In the genomic region with DNA sequence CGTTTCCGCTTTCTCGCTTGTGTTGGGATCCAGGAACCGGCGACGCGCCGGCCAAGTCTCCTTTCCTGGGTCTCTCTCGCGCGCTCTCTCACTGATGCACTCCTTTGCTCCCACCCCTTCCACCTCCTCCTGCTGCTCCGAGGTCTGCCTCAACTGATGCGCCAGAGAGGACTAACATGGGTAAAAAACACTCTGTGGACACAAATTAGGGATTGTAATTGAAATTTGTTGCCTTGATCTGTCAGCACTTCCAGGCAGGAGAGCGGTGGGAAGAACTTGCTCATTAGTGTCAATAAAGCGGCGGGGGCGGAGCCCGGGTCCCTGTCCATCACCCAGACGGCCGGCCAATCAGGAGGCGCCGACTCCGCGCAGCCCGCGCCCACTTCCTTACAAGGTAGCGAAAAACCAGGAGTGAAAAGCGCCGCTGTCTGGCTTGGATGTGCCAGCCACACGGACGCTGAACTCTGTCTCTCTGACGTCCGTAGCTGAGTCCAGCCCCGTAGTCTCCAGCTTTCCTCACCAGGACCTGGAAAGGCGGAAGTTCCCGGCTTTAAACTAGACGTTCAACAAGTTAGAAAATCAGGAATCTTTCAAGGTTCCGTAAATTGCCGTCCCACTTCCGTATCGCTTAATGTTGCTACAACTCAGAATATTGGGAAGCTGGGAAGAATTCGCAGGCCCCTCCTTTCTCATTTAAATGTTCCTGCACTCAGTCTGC, we compare ENCODE assay signal across 7 cellular contexts. TPM values are rescaled to one million over a fixed set of nuclear protein-coding genes. Genes with fewer than 3 reads are reported as not detected.
DNase-seq lines count a peak whose midpoint lies in the region; ATAC-seq and TF ChIP-seq lines count a peak whose summit lies in the region.

Gene TBX18 (minus strand): TSS at position 267 of the 718 bp plus-strand sequence. CDS start 417 bp downstream, outside the sequence.

- TF ChIP-seq RAD21 in liver (IDR thresholded peaks at IDR 0.05): no peak

- H3K4me3 Mint-ChIP-seq in stimulated activated naive CD8-positive, alpha-beta T cell treated with anti-CD3 and anti-CD28 coated beads, Interleukin-15, amount 100 ng/mL, for 72 hours: peak within 1 kb of the TSS; percentile 77 to 80

- WGBS in liver: 5% methylated on average over 42 of the region's 42 CpGs

- peaks cover 88% of the 10 kb centered on the region for H3K27me3 Mint-ChIP-seq in stimulated activated naive CD8-positive, alpha-beta T cell treated with anti-CD3 and anti-CD28 coated beads, Interleukin-15, amount 100 ng/mL, for 72 hours

- peaks cover 5% of the 10 kb centered on the region in 2 donors for H3K9me3 Mint-ChIP-seq in stimulated activated naive CD8-positive, alpha-beta T cell treated with anti-CD3 and anti-CD28 coated beads, Interleukin-15, amount 100 ng/mL, for 72 hours

- peaks cover 29% of the 10 kb centered on the region for H3K4me1 Mint-ChIP-seq in stimulated activated naive CD8-positive, alpha-beta T cell treated with anti-CD3 and anti-CD28 coated beads, Interleukin-15, amount 100 ng/mL, for 72 hours

- peak in 1 of 2 donors; percentile 11 for TF ChIP-seq POLR2A in Peyer's patch (IDR thresholded peaks at IDR 0.05)

- peaks cover 0 to 3% (median 0%) of the 10 kb centered on the region in 4 donors for H3K9me3 ChIP-seq in Peyer's patch
- peaks cover 0 to 34% (median 0%) of the 10 kb centered on the region in 4 donors for H3K9me3 ChIP-seq in liver (ENCODE audit: control insufficient read depth in 4 of 4, low read length in 3 of 4)

- H3K27me3 ChIP-seq in Peyer's patch (peaks cover 0 to 44% of the 10 kb centered on the region in 2 donors), liver (ENCODE audit: control insufficient read depth in 4 of 4, insufficient read depth in 4 of 4, low read length in 3 of 4) (peaks cover 2 to 54% (median 31%) of the 10 kb centered on the region in 4 donors)

- H3K27ac ChIP-seq in Peyer's patch: peak within 1 kb of the TSS; percentile 22 to 52 (median 42)
- H3K27ac ChIP-seq in liver (ENCODE audit: low read depth in 1 of 2, low read length in 2 of 2): peak within 1 kb of the TSS in 1 of 2 donors; percentile 7

- ATAC-seq in stimulated activated naive CD8-positive, alpha-beta T cell treated with anti-CD3 and anti-CD28 coated beads, Interleukin-15, amount 100 ng/mL, for 72 hours: no peak

- TF ChIP-seq CTCF in Peyer's patch (IDR thresholded peaks at IDR 0.05) (no peak), liver (IDR thresholded peaks at IDR 0.05; ENCODE audit: low read depth, low read length, missing input control) (no peak)

- peak within 1 kb of the TSS; percentile 8 to 79 for H3K27ac Mint-ChIP-seq in stimulated activated naive CD8-positive, alpha-beta T cell treated with anti-CD3 and anti-CD28 coated beads, Interleukin-15, amount 100 ng/mL, for 72 hours

- no peaks in the 10 kb centered on the region for H3K36me3 ChIP-seq in Peyer's patch
- no peaks in the 10 kb centered on the region for H3K36me3 ChIP-seq in liver (ENCODE audit: control insufficient read depth in 4 of 4, insufficient read depth in 3 of 4, low read depth in 1 of 4, low read length in 3 of 4)

- H3K4me1 ChIP-seq in Peyer's patch (peaks cover 0 to 17% (median 0%) of the 10 kb centered on the region in 4 donors), liver (ENCODE audit: control insufficient read depth in 4 of 4, insufficient read depth in 4 of 4, low read length in 3 of 4) (peaks cover 7 to 19% (median 10%) of the 10 kb centered on the region in 4 donors)

- H3K4me3 ChIP-seq in Peyer's patch: peak within 1 kb of the TSS; percentile 6 to 50 (median 31)
- peak within 1 kb of the TSS in 2 of 3 donors; percentile 6 to 43 for H3K4me3 ChIP-seq in liver (ENCODE audit: low read depth in 1 of 3, low read length in 3 of 3)

- H3K9ac ChIP-seq in liver (ENCODE audit: low read depth in 1 of 2, low read length in 2 of 2): no peak within 1 kb of the TSS

- peak; percentile 95 for DNase-seq in HCEC 1CT
- peak; percentile 29 to 87 (median 74) for DNase-seq in Peyer's patch
- peak; percentile 97 for DNase-seq in ecto neural progenitor cell (ENCODE audit: low spot score)
- peak in 1 of 2 donors; percentile 39 for DNase-seq in stimulated activated naive CD8-positive, alpha-beta T cell treated with anti-CD3 and anti-CD28 coated beads, Interleukin-15, amount 100 ng/mL, for 72 hours
- DNase-seq in NAMALWA (ENCODE audit: low spot score): no peak
- DNase-seq in T-helper 9 cell: no peak

TF ChIP-seq in liver, 16 proteins besides CTCF, POLR2A, EP300 and RAD21:
- TF ChIP-seq HNF4G (IDR thresholded peaks at IDR 0.05) (no peak), NR2F2 (IDR thresholded peaks at IDR 0.05) (no peak), JUND (IDR thresholded peaks at IDR 0.05) (no peak), HNF4A (conservative IDR thresholded peaks at IDR 0.05) (peak in 1 of 2 donors; percentile 22), GABPA (IDR thresholded peaks at IDR 0.05 in 1 of 2, conservative IDR thresholded peaks at IDR 0.05 in 1 of 2) (no peak), FOXA1 (IDR thresholded peaks at IDR 0.05) (no peak), YY1 (IDR thresholded peaks at IDR 0.05) (no peak), EGR1 (IDR thresholded peaks at IDR 0.05; ENCODE audit: low read depth in 2 of 2) (no peak), RXRA (IDR thresholded peaks at IDR 0.05) (peak in 1 of 2 donors; percentile 42), MAX (IDR thresholded peaks at IDR 0.05) (no peak), TAF1 (conservative IDR thresholded peaks at IDR 0.05) (no peak), FOXA2 (IDR thresholded peaks at IDR 0.05) (no peak), REST (IDR thresholded peaks at IDR 0.05) (peak; percentile 20), SP1 (IDR thresholded peaks at IDR 0.05) (peak; percentile 8)
- TF ChIP-seq, protein P1, sequence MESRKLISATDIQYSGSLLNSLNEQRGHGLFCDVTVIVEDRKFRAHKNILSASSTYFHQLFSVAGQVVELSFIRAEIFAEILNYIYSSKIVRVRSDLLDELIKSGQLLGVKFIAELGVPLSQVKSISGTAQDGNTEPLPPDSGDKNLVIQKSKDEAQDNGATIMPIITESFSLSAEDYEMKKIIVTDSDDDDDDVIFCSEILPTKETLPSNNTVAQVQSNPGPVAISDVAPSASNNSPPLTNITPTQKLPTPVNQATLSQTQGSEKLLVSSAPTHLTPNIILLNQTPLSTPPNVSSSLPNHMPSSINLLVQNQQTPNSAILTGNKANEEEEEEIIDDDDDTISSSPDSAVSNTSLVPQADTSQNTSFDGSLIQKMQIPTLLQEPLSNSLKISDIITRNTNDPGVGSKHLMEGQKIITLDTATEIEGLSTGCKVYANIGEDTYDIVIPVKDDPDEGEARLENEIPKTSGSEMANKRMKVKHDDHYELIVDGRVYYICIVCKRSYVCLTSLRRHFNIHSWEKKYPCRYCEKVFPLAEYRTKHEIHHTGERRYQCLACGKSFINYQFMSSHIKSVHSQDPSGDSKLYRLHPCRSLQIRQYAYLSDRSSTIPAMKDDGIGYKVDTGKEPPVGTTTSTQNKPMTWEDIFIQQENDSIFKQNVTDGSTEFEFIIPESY (IDR thresholded peaks at IDR 0.05): no peak
- TF ChIP-seq, protein P2, sequence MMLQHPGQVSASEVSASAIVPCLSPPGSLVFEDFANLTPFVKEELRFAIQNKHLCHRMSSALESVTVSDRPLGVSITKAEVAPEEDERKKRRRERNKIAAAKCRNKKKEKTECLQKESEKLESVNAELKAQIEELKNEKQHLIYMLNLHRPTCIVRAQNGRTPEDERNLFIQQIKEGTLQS (IDR thresholded peaks at IDR 0.05): no peak

RNA-seq across cellular contexts. Expression of gene TBX18, which starts in this region (rescaled TPM):
- total RNA-seq in Peyer's patch (1 to 10 TPM in 2 of 4 donors, under 1 TPM in 1, not detected in 1; 0.57 to 4.2 (median 1.9) TPM), liver (under 1 TPM; 0.19 to 0.59 TPM)
- polyA plus RNA-seq in liver: under 1 TPM in 1 of 2 donors, not detected in 1; 0.10 TPM

Comparison
In these comparisons a context has a peak if more than half of its experiments do, and no peak if none do; other contexts are left out.
1. DNase-seq: peak in HCEC 1CT (single experiment), Peyer's patch (3 of 3) and ecto neural progenitor cell (single experiment); none in NAMALWA (single experiment) and T-helper 9 cell (single experiment).